ENCODE assay signal across 14 cellular contexts in the genomic region with DNA sequence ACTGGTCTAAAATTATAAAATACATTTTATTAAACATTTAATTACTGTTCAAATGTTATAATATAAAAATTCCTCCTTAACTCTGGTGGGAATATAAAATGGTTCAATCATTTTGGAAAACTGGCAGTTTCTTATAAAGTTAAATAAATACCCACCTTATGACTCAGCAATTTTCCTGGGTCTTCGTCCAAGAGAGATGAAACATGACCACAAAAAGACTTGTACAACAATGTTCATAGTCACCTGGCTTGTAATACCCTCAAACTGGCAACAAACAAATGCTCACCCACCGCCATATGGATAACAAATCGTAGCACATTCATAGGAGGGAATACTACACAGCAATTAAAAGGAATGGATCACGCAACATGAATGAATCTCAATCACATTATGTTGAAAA.
A peak's percentile ranks its signal among the peaks of the same experiment; 100 is the strongest.
DNase-seq lines count a peak whose midpoint lies in the region; ATAC-seq, FAIRE-seq and TF ChIP-seq lines count a peak whose summit lies in the region.
"Had no signal": no experiment of that assay in that cellular context is flagged by ENCODE, and none has a peak within 500 bp of the region (broad histone marks: within the 10 kb centered on the region; RNA-seq: fewer than 3 reads in every experiment).

No MANE protein-coding gene starts in this region.

- H3K27me3 ChIP-seq in bronchial epithelial cell (ENCODE audit: control insufficient read depth, insufficient read depth, low read length) (no peaks in the 10 kb centered on the region), right cardiac atrium (ENCODE audit: control insufficient read depth, insufficient read depth) (no peaks in the 10 kb centered on the region)
- H3K27me3 ChIP-seq: SJSA1, suprapubic skin had no signal

- 86% methylated on average over 4 of the region's 4 CpGs for whole genome bisulfite sequencing in right cardiac atrium

- H3K36me3 ChIP-seq in bronchial epithelial cell (ENCODE audit: control insufficient read depth, insufficient read depth, low read length): no peaks in the 10 kb centered on the region
- H3K36me3 ChIP-seq: SJSA1, suprapubic skin, WERI-Rb-1 had no signal

- H3K4me3 ChIP-seq in AG10803 (ENCODE audit: low read length) (no peak overlapping the region), bronchial epithelial cell (ENCODE audit: low read depth, low read length) (no peak overlapping the region), right cardiac atrium (ENCODE audit: low read length) (no peak overlapping the region)
- H3K4me3 ChIP-seq: SJSA1, suprapubic skin had no signal

- no peak overlapping the region for H3K27ac ChIP-seq in right cardiac atrium (ENCODE audit: low read length)
- H3K27ac ChIP-seq: SJSA1, suprapubic skin, WERI-Rb-1 had no signal

- H3K9me3 ChIP-seq in right cardiac atrium (ENCODE audit: control insufficient read depth, low read length): no peaks in the 10 kb centered on the region
- H3K9me3 ChIP-seq: SJSA1, suprapubic skin had no signal

- H3K4me1 ChIP-seq in right cardiac atrium (ENCODE audit: control insufficient read depth, insufficient read depth, low read length): peaks cover 4% of the 10 kb centered on the region

- DNase-seq in AG10803 (ENCODE audit: low read depth): peak; percentile 31
- peak; percentile 77 for DNase-seq in M059J (ENCODE audit: low read depth)
- DNase-seq in bronchial epithelial cell (ENCODE audit: low read depth): peak; percentile 35
- peak; percentile 30 for DNase-seq in glomerular visceral epithelial cell (ENCODE audit: extremely low spot score)
- no peak for DNase-seq in germinal center (ENCODE audit: low spot score)
- no peak for DNase-seq in activated T-cell treated with anti-CD3 and anti-CD28 coated beads, Interleukin-2, amount 50 U/mL, for 1 hour
- DNase-seq in NCI-H510A (lab: John Stamatoyannopoulos, UW): no peak
- no peak for DNase-seq in right cardiac atrium
- DNase-seq: activated gamma-delta T cell, amniotic stem cell, NCI-H1436 had no signal

- ATAC-seq in right cardiac atrium: no peak

- intact Hi-C loops in right cardiac atrium (cut with DNase I): loop anchor here (2.0 to 10.0 kb wide), 8 partner anchors 65 to 305 kb away; a partner anchor contains a TSS

- FAIRE-seq in bronchial epithelial cell (lab: Jason Lieb, UNC): no peak

- TF ChIP-seq CTCF in AG10803 (conservative IDR thresholded peaks at IDR 0.05; ENCODE audit: low read length): no peak
- no peak for TF ChIP-seq CTCF in bronchial epithelial cell (IDR thresholded peaks at IDR 0.05; ENCODE audit: insufficient read depth, low read length, severe bottlenecking)

Comparison
In these comparisons a context has a peak if more than half of its experiments do, and no peak if none do; other contexts are left out.
1. DNase-seq: peak in AG10803 (single experiment), M059J (single experiment), bronchial epithelial cell (single experiment) and glomerular visceral epithelial cell (single experiment); none in germinal center (single experiment), activated T-cell treated with anti-CD3 and anti-CD28 coated beads, Interleukin-2, amount 50 U/mL, for 1 hour (single experiment), NCI-H510A (single experiment) and right cardiac atrium (0 of 3).